Comparison of ENCODE assay signal across 10 cellular contexts in the genomic region with DNA sequence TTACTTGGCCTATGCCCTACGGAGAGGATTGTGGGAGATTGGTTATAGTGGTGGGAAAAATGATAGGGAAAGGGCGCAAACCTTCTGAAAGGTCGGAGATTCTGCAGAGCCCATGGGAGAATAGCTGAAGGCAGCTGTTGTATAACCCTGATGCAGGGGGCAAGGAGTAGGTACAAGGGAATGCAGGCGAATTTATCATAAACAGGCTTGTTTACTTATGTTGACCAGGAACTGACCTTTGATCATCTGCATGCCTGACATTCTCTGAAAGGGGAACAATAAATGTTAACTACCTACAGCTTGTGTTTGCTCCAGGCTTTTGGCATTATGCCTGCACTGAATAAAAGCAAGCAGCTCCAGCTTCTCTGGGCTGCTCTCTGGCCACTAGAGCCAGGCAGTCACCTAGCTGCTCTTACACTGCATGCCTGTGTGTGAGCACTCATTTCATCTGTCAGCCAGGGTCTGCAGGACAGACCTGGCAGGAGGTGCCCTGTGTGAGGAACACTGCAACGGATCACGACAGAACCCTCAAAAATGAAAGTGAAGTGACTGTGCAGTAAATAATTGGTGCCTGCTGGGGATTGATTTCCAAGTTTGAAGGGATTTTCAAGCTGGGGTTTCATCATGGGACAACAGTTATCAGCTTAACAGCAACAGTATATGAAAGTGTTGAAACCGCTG. TPM values are rescaled to one million over a fixed set of nuclear protein-coding genes. Genes with fewer than 3 reads are reported as not detected.
A peak's percentile ranks its signal among the peaks of the same experiment; 100 is the strongest.
DNase-seq lines count a peak whose midpoint lies in the region; FAIRE-seq and TF ChIP-seq lines count a peak whose summit lies in the region.
"Had no signal": no experiment of that assay in that cellular context is flagged by ENCODE, and none has a peak within 500 bp of the region (broad histone marks: within the 10 kb centered on the region; RNA-seq: fewer than 3 reads in every experiment).

No MANE protein-coding gene starts in this region.

- H3K79me1 ChIP-seq in mesendoderm (ENCODE audit: low read length): no peaks in the 10 kb centered on the region

- TF ChIP-seq CTCF in BJ (IDR thresholded peaks at IDR 0.05; ENCODE audit: insufficient read depth, low read depth, low read length): no peak
- TF ChIP-seq CTCF in HFF-Myc (IDR thresholded peaks at IDR 0.05; ENCODE audit: low read depth, low read length, missing control alignments): no peak
- TF ChIP-seq CTCF in vagina (IDR thresholded peaks at IDR 0.05): no peak

- H3K9ac ChIP-seq in adipocyte (ENCODE audit: low read length): no peak overlapping the region
- H3K9ac ChIP-seq in mesendoderm (ENCODE audit: low read length): no peak overlapping the region

- no CpG with 5 or more reads among the region's 7 CpGs for WGBS in mesendoderm (ENCODE audit: extremely low coverage, insufficient coverage, low lambda C conversion rate)

- CTCF ChIA-PET in BJ (lab: Yijun Ruan, JAX): interaction anchor here (1.0 to 4.6 kb wide), 11 partner anchors 9 to 195 kb away, joined by 3 to 27 read pairs (median 4); no protein-coding TSS in a partner anchor

- H2BK120ac ChIP-seq in mesendoderm (ENCODE audit: low read depth, low read length): no peak overlapping the region

- H3K9me3 ChIP-seq in adipocyte (ENCODE audit: control insufficient read depth, low read length) (peaks cover 12% of the 10 kb centered on the region), vagina (no peaks in the 10 kb centered on the region)

- no peak overlapping the region for H3K18ac ChIP-seq in mesendoderm (ENCODE audit: low read length)

- H3K4me3 ChIP-seq in BJ (ENCODE audit: low read depth, low read length) (no peak overlapping the region), HFF-Myc (replicated peaks; ENCODE audit: low read depth, low read length) (no peak overlapping the region), adipocyte (ENCODE audit: low read length) (peak overlapping the region; percentile 43), vagina (no peak overlapping the region), mesendoderm (ENCODE audit: low read length) (no peak overlapping the region)

- no peak overlapping the region for H2BK5ac ChIP-seq in mesendoderm (ENCODE audit: low read length)

- H3K36me3 ChIP-seq in BJ (ENCODE audit: control insufficient read depth, insufficient read depth, low read length) (no peaks in the 10 kb centered on the region), adipocyte (ENCODE audit: control insufficient read depth, insufficient read depth, low read length, severe bottlenecking) (no peaks in the 10 kb centered on the region), vagina (no peaks in the 10 kb centered on the region), mesendoderm (ENCODE audit: control insufficient read depth, insufficient read depth, low read length) (no peaks in the 10 kb centered on the region)

- H3K27ac ChIP-seq in vagina (no peak overlapping the region), mesendoderm (ENCODE audit: low read depth, low read length) (no peak overlapping the region)

- FAIRE-seq in H54 (lab: Jason Lieb, UNC): no peak

- no peak overlapping the region for H4K5ac ChIP-seq in mesendoderm (ENCODE audit: low read length)

- H2BK15ac ChIP-seq in mesendoderm (replicated peaks; ENCODE audit: low read depth): no peak overlapping the region

- no peak overlapping the region for H3K23ac ChIP-seq in mesendoderm (ENCODE audit: low read length)

- no peak overlapping the region for H4K8ac ChIP-seq in mesendoderm (ENCODE audit: low read depth, low read length)

- DNase-seq in BJ (ENCODE audit: low read depth) (peak; percentile 43), HFF-Myc (ENCODE audit: extremely low read depth, low read depth) (peak; percentile 51), adipocyte (ENCODE audit: low read depth) (peak; percentile 68), lung microvascular endothelial cell (ENCODE audit: low read depth in 2 of 2) (peak; percentile 26 to 73), vagina (ENCODE audit: extremely low spot score in 2 of 2) (no peak), D341Med (ENCODE audit: low spot score) (no peak), mesendoderm (no peak), H54 (ENCODE audit: insufficient read length, low spot score) (no peak)
- DNase-seq: aorta; stimulated activated CD4-positive, alpha-beta T cell treated with anti-CD3 and anti-CD28 coated beads, Interleukin-1b, Interleukin-23, amount 100 ng/mL, for 48 hours had no signal

- no peak overlapping the region for H3K4ac ChIP-seq in mesendoderm (ENCODE audit: low read depth, low read length)

- H3K4me1 ChIP-seq in adipocyte (ENCODE audit: control insufficient read depth, insufficient read depth, low read length) (peaks cover 11% of the 10 kb centered on the region), vagina (no peaks in the 10 kb centered on the region), mesendoderm (ENCODE audit: control insufficient read depth, low read depth, low read length) (no peaks in the 10 kb centered on the region)

- H3K27me3 ChIP-seq in BJ (ENCODE audit: control insufficient read depth, insufficient read depth, low read length) (no peaks in the 10 kb centered on the region), adipocyte (replicated peaks; ENCODE audit: control insufficient read depth, insufficient read depth, low read length) (no peaks in the 10 kb centered on the region), vagina (no peaks in the 10 kb centered on the region), mesendoderm (ENCODE audit: insufficient read depth, low read length, poor library complexity) (no peaks in the 10 kb centered on the region)

- intact Hi-C loops in vagina (cut with DNase I): no loop called here

- no peak overlapping the region for H3K56ac ChIP-seq in mesendoderm (ENCODE audit: low read length)

- no peak overlapping the region for H2AK5ac ChIP-seq in mesendoderm (ENCODE audit: low read length)

- POLR2A ChIA-PET in BJ (lab: Charles Lee): no interaction called here

- TF ChIP-seq POLR2A in vagina (IDR thresholded peaks at IDR 0.05) (no peak), H54 (IDR thresholded peaks at IDR 0.05; ENCODE audit: low read depth, low read length) (no peak)

- H3K4me2 ChIP-seq in mesendoderm (ENCODE audit: low read length): no peak overlapping the region

- no peaks in the 10 kb centered on the region for H3K79me2 ChIP-seq in mesendoderm (ENCODE audit: control insufficient read depth, insufficient read depth, low read length)

RNA-seq across cellular contexts. Expression of a gene that starts 31.1 kb away (rescaled TPM):
- 0.15 and 0.34 TPM in 2 replicates for polyA plus RNA-seq in BJ (2011; rRNA removed)
- 0.28 and 0.72 TPM in 2 replicates for polyA minus RNA-seq in BJ (2011; rRNA and poly(A)+ RNA removed)
- total RNA-seq in lung microvascular endothelial cell: under 0.01 TPM in 1 of 2 replicates, not detected in the other
- total RNA-seq in vagina: under 0.01 TPM
- 0.01 TPM for polyA plus RNA-seq in mesendoderm (2013, experiment 1 of 2)
- 0.03 TPM for polyA plus RNA-seq in mesendoderm (2013, experiment 2 of 2)
- polyA plus RNA-seq: aorta had no signal

RNA-seq across cellular contexts. Expression of a gene that starts 51.1 kb away (rescaled TPM):
- polyA plus RNA-seq in BJ (2011; rRNA removed): 19.2 and 25.1 TPM in 2 replicates
- 5.2 and 7.4 TPM in 2 replicates for polyA minus RNA-seq in BJ (2011; rRNA and poly(A)+ RNA removed)
- total RNA-seq in lung microvascular endothelial cell: 7.9 and 8.1 TPM in 2 replicates
- 79.8 TPM for total RNA-seq in vagina
- 28.8 TPM for polyA plus RNA-seq in mesendoderm (2013, experiment 1 of 2)
- 31.4 TPM for polyA plus RNA-seq in mesendoderm (2013, experiment 2 of 2)

Comparison
In these comparisons a context has a peak if more than half of its experiments do, and no peak if none do; other contexts are left out.
1. DNase-seq: peak in BJ (single experiment), HFF-Myc (single experiment), adipocyte (single experiment) and lung microvascular endothelial cell (2 of 2); none in vagina (0 of 2), D341Med (single experiment), mesendoderm (single experiment) and H54 (single experiment).